10 cellular contexts compared by ENCODE assay signal in genomic region chr12:12613334-12613733, GRCh38. TPM values are rescaled to one million over a fixed set of nuclear protein-coding genes. Genes with fewer than 3 reads are reported as not detected.
DNase-seq lines count a peak whose midpoint lies in the region; ATAC-seq and TF ChIP-seq lines count a peak whose summit lies in the region.
"Had no signal": no experiment of that assay in that cellular context is flagged by ENCODE, and none has a peak within 500 bp of the region (broad histone marks: within the 10 kb centered on the region; RNA-seq: fewer than 3 reads in every experiment).

No MANE protein-coding gene starts in this region.

- no peak overlapping the region for H3K4me3 ChIP-seq in hepatocyte
- H3K4me3 ChIP-seq in suprapubic skin: peak overlapping the region; percentile 64

- H3K4me2 ChIP-seq in hepatocyte: peak overlapping the region; percentile 76

- H3K36me3 ChIP-seq in hepatocyte (replicated peaks; ENCODE audit: insufficient read depth, low read depth) (no peaks in the 10 kb centered on the region), suprapubic skin (no peaks in the 10 kb centered on the region)
- H3K36me3 ChIP-seq: brain microvascular endothelial cell had no signal

- peaks cover 48% of the 10 kb centered on the region for H3K79me2 ChIP-seq in hepatocyte

- no peak for ATAC-seq in activated CD8-positive, alpha-beta memory T cell treated with anti-CD3 and anti-CD28 coated beads, Interleukin-2, amount 10 ng/mL, durations not matched to agents 7 days and 5 days
- ATAC-seq in WTC11 (no peak), HG03159 (IDR thresholded peaks at IDR 0.05; ENCODE audit: unreplicated experiment) (no peak), GM19455 (IDR thresholded peaks at IDR 0.05; ENCODE audit: unreplicated experiment) (no peak)

- H3K9me3 ChIP-seq in hepatocyte (ENCODE audit: low read depth): no peaks in the 10 kb centered on the region
- no peaks in the 10 kb centered on the region for H3K9me3 ChIP-seq in suprapubic skin

- 74% methylated on average over 5 of the region's 5 CpGs for WGBS in hepatocyte (ENCODE audit: low lambda C conversion rate, missing lambda C conversion rate)
- WGBS in suprapubic skin: 41% methylated on average over 5 of the region's 5 CpGs

- CTCF ChIA-PET in activated CD8-positive, alpha-beta memory T cell treated with anti-CD3 and anti-CD28 coated beads, Interleukin-2, amount 10 ng/mL, durations not matched to agents 7 days and 5 days (lab: Charles Lee): interaction anchor here (1.0 to 1.4 kb wide), 3 partner anchors 102 to 236 kb away, joined by 3 to 6 read pairs (median 5); no protein-coding TSS in a partner anchor
- CTCF ChIA-PET in WTC11 (lab: Charles Lee): no interaction called here

- H2AFZ ChIP-seq in hepatocyte: no peak overlapping the region

- no peak for TF ChIP-seq POLR2A in suprapubic skin (IDR thresholded peaks at IDR 0.05)

- H3K9me2 ChIP-seq in hepatocyte (replicated peaks; ENCODE audit: insufficient read depth): no peaks in the 10 kb centered on the region

- no peaks in the 10 kb centered on the region for H4K20me1 ChIP-seq in hepatocyte (ENCODE audit: insufficient read depth, poor library complexity, severe bottlenecking)

- H3K4me3 Mint-ChIP-seq in activated CD8-positive, alpha-beta memory T cell treated with anti-CD3 and anti-CD28 coated beads, Interleukin-2, amount 10 ng/mL, durations not matched to agents 7 days and 5 days: peak overlapping the region; percentile 82
- peak overlapping the region; percentile 92 for H3K4me3 Mint-ChIP-seq in WTC11

- DNase-seq in activated CD8-positive, alpha-beta memory T cell treated with anti-CD3 and anti-CD28 coated beads, Interleukin-2, amount 10 ng/mL, durations not matched to agents 7 days and 5 days: no peak
- DNase-seq in activated CD8-positive, alpha-beta memory T cell treated with anti-CD3 and anti-CD28 coated beads, Interleukin-2, amount 50 U/mL, for 48 hours: no peak
- DNase-seq in WTC11 (ENCODE audit: low spot score): no peak
- no peak for DNase-seq in hepatocyte (ENCODE audit: low spot score)
- no peak for DNase-seq in suprapubic skin (ENCODE audit: low spot score in 2 of 2)
- DNase-seq in NCI-H2029 treated with DMSO at 0.1 percent for 48 hours (lab: John Stamatoyannopoulos, UW): no peak
- DNase-seq: brain microvascular endothelial cell, NCI-H524 treated with DMSO at 0.1 percent for 48 hours had no signal

- TF ChIP-seq CTCF in WTC11 (IDR thresholded peaks at IDR 0.05) (no peak), hepatocyte (IDR thresholded peaks at IDR 0.05; ENCODE audit: poor library complexity) (no peak), suprapubic skin (IDR thresholded peaks at IDR 0.05) (no peak)

- POLR2A ChIA-PET in WTC11 (lab: Charles Lee): no interaction called here

- H3K9me3 Mint-ChIP-seq in activated CD8-positive, alpha-beta memory T cell treated with anti-CD3 and anti-CD28 coated beads, Interleukin-2, amount 10 ng/mL, durations not matched to agents 7 days and 5 days (ENCODE audit: low read depth): no peaks in the 10 kb centered on the region
- H3K9me3 Mint-ChIP-seq in WTC11: no peaks in the 10 kb centered on the region

- no peak for TF ChIP-seq EP300 in suprapubic skin (IDR thresholded peaks at IDR 0.05)

- peaks cover 51% of the 10 kb centered on the region for H3K4me1 Mint-ChIP-seq in activated CD8-positive, alpha-beta memory T cell treated with anti-CD3 and anti-CD28 coated beads, Interleukin-2, amount 10 ng/mL, durations not matched to agents 7 days and 5 days
- H3K4me1 Mint-ChIP-seq in WTC11: peaks cover 19% of the 10 kb centered on the region

- peaks cover 20% of the 10 kb centered on the region for H3K36me3 Mint-ChIP-seq in activated CD8-positive, alpha-beta memory T cell treated with anti-CD3 and anti-CD28 coated beads, Interleukin-2, amount 10 ng/mL, durations not matched to agents 7 days and 5 days
- peaks cover 18% of the 10 kb centered on the region for H3K36me3 Mint-ChIP-seq in WTC11

- H3K27ac ChIP-seq in hepatocyte (peak overlapping the region; percentile 91), suprapubic skin (peak overlapping the region; percentile 90)
- H3K27ac ChIP-seq: brain microvascular endothelial cell had no signal

- H3K27ac Mint-ChIP-seq in activated CD8-positive, alpha-beta memory T cell treated with anti-CD3 and anti-CD28 coated beads, Interleukin-2, amount 10 ng/mL, durations not matched to agents 7 days and 5 days: peak overlapping the region; percentile 77
- peak overlapping the region; percentile 78 for H3K27ac Mint-ChIP-seq in WTC11

- H3K27me3 ChIP-seq in hepatocyte (no peaks in the 10 kb centered on the region), suprapubic skin (no peaks in the 10 kb centered on the region)
- H3K27me3 ChIP-seq: brain microvascular endothelial cell had no signal

- peaks cover 7% of the 10 kb centered on the region for H3K4me1 ChIP-seq in hepatocyte (ENCODE audit: insufficient read depth)
- peaks cover 40% of the 10 kb centered on the region for H3K4me1 ChIP-seq in suprapubic skin

- no peaks in the 10 kb centered on the region for H3K27me3 Mint-ChIP-seq in activated CD8-positive, alpha-beta memory T cell treated with anti-CD3 and anti-CD28 coated beads, Interleukin-2, amount 10 ng/mL, durations not matched to agents 7 days and 5 days
- no peaks in the 10 kb centered on the region for H3K27me3 Mint-ChIP-seq in WTC11 (ENCODE audit: low read depth)

TF ChIP-seq in WTC11, 78 proteins besides CTCF, POLR2A, EP300 and RAD21:
- TF ChIP-seq CREB1 (CRISPR knock-in tag; IDR thresholded peaks at IDR 0.05): no peak
- no peak for TF ChIP-seq IRF2 (CRISPR knock-in tag; IDR thresholded peaks at IDR 0.05; ENCODE audit: borderline replicate concordance, low read depth)
- TF ChIP-seq PRDM15 (CRISPR knock-in tag; IDR thresholded peaks at IDR 0.05): no peak
- TF ChIP-seq JUN (CRISPR knock-in tag; IDR thresholded peaks at IDR 0.05): no peak
- no peak for TF ChIP-seq GABPB1 (CRISPR knock-in tag; IDR thresholded peaks at IDR 0.05)
- TF ChIP-seq CDX4 (CRISPR knock-in tag; IDR thresholded peaks at IDR 0.05; ENCODE audit: borderline replicate concordance): no peak
- no peak for TF ChIP-seq IRF1 (CRISPR knock-in tag; IDR thresholded peaks at IDR 0.05)
- no peak for TF ChIP-seq SMAD4 (CRISPR knock-in tag; IDR thresholded peaks at IDR 0.05)

RNA-seq across cellular contexts. Expression of gene CREBL2, which starts 1.7 kb away (rescaled TPM):
- total RNA-seq in activated CD8-positive, alpha-beta memory T cell treated with anti-CD3 and anti-CD28 coated beads, Interleukin-2, amount 10 ng/mL, durations not matched to agents 7 days and 5 days: 10 to 100 TPM; 16.3 to 20.5 TPM
- total RNA-seq in WTC11 (2021): 17.3 to 19.0 TPM (median 18.9 TPM) in 3 replicates
- 19.0 and 19.4 TPM in 2 replicates for total RNA-seq in hepatocyte
- polyA plus RNA-seq in hepatocyte: 7.2 and 11.4 TPM in 2 replicates
- 10 to 100 TPM; 31.0 to 45.6 (median 41.2) TPM for total RNA-seq in suprapubic skin

RNA-seq across cellular contexts. Expression of gene DUSP16, which starts 50.7 kb away (rescaled TPM):
- 10 to 100 TPM; 43.0 to 69.0 TPM for total RNA-seq in activated CD8-positive, alpha-beta memory T cell treated with anti-CD3 and anti-CD28 coated beads, Interleukin-2, amount 10 ng/mL, durations not matched to agents 7 days and 5 days
- 51.9 to 52.5 TPM (median 52.4 TPM) in 3 replicates for total RNA-seq in WTC11 (2021)
- 74.1 and 78.0 TPM in 2 replicates for total RNA-seq in hepatocyte
- 13.4 and 14.3 TPM in 2 replicates for polyA plus RNA-seq in hepatocyte
- 10 to 100 TPM; 20.3 to 33.2 (median 24.8) TPM for total RNA-seq in suprapubic skin
